23 cellular contexts compared by ENCODE assay signal in genomic region chr9:699396-699795, GRCh38.
A peak's percentile ranks its signal among the peaks of the same experiment; 100 is the strongest.
DNase-seq lines count a peak whose midpoint lies in the region; ATAC-seq and TF ChIP-seq lines count a peak whose summit lies in the region.
"Had no signal": no experiment of that assay in that cellular context is flagged by ENCODE, and none has a peak within 500 bp of the region (broad histone marks: within the 10 kb centered on the region; RNA-seq: fewer than 3 reads in every experiment).

No MANE protein-coding gene starts in this region.

- peaks cover 37 to 66% of the 10 kb centered on the region in 2 donors for H3K4me1 ChIP-seq in thyroid gland

- no peaks in the 10 kb centered on the region for H3K36me3 ChIP-seq in SK-N-MC (ENCODE audit: insufficient read depth, low read length)
- H3K36me3 ChIP-seq in thyroid gland = no peaks in the 10 kb centered on the region
- H3K36me3 ChIP-seq: gastrocnemius medialis had no signal

- TF ChIP-seq POLR2A in thyroid gland (IDR thresholded peaks at IDR 0.05) = no peak

- H3K27me3 ChIP-seq in dorsolateral prefrontal cortex (no peaks in the 10 kb centered on the region), thyroid gland (no peaks in the 10 kb centered on the region)
- H3K27me3 ChIP-seq: gastrocnemius medialis had no signal

- H3K27ac ChIP-seq in SK-N-MC = peak overlapping the region; percentile 97
- H3K27ac ChIP-seq in dorsolateral prefrontal cortex = peak overlapping the region in 56 of 59 donors; percentile 13 to 99 (median 94)
- peak overlapping the region in 2 of 3 donors; percentile 41 to 99 for H3K27ac ChIP-seq in thyroid gland
- H3K27ac ChIP-seq: C4-2B had no signal

- TF ChIP-seq CTCF in dorsolateral prefrontal cortex (IDR thresholded peaks at IDR 0.05 in 54 of 56, conservative IDR thresholded peaks at IDR 0.05 in 2 of 56; ENCODE audit: low read depth in 1 of 56, partially characterized antibody in 56 of 56) (no peak), nephron (IDR thresholded peaks at IDR 0.05; ENCODE audit: unreplicated experiment in 3 of 3) (no peak), thyroid gland (IDR thresholded peaks at IDR 0.05) (no peak)

- H3K9me3 ChIP-seq in SK-N-MC (ENCODE audit: low read depth, low read length) = no peaks in the 10 kb centered on the region
- no peaks in the 10 kb centered on the region for H3K9me3 ChIP-seq in thyroid gland
- H3K9me3 ChIP-seq: gastrocnemius medialis had no signal

- DNase-seq in SK-N-MC (ENCODE audit: low read depth, low spot score) (no peak), dorsolateral prefrontal cortex (no peak), thyroid gland (no peak), AG08396 (ENCODE audit: low spot score) (no peak), NCI-H187 treated with DMSO at 0.1 percent for 48 hours (lab: John Stamatoyannopoulos, UW) (no peak)
- DNase-seq in effector CD4-positive, alpha-beta T cell = no peak
- DNase-seq: activated CD4-positive, alpha-beta T cell treated with anti-CD3 and anti-CD28 coated beads, Interleukin-2, amount 50 U/mL, for 1 hour; activated CD8-positive, alpha-beta memory T cell treated with anti-CD3 and anti-CD28 coated beads, Interleukin-2, amount 10 ng/mL, durations not matched to agents 7 days and 5 days; activated naive CD4-positive, alpha-beta T cell treated with anti-CD3 and anti-CD28 coated beads for 36 hours; activated T-cell treated with anti-CD3 and anti-CD28 coated beads, Interleukin-2, amount 50 U/mL, for 72 hours; cerebellar nuclear complex; EL; gastrocnemius medialis; hypothalamus; NCI-H1092; NCI-H187; NCI-H526 had no signal

- no peak for ATAC-seq in GM21423 (IDR thresholded peaks at IDR 0.05; ENCODE audit: unreplicated experiment)
- ATAC-seq: activated CD8-positive, alpha-beta memory T cell treated with anti-CD3 and anti-CD28 coated beads, Interleukin-2, amount 10 ng/mL, durations not matched to agents 7 days and 5 days; activated T-cell treated with anti-CD3 and anti-CD28 coated beads, Interleukin-2, amount 50 U/mL, for 72 hours; gastrocnemius medialis; HepG2 had no signal

- no peaks in the 10 kb centered on the region for H3K9me3 Mint-ChIP-seq in nephron
- H3K9me3 Mint-ChIP-seq: activated naive CD4-positive, alpha-beta T cell treated with anti-CD3 and anti-CD28 coated beads for 36 hours; activated T-cell treated with anti-CD3 and anti-CD28 coated beads, Interleukin-2, amount 50 U/mL, for 72 hours; T-helper 2 cell treated with Interferon-gamma antibody and Interleukin-4, amounts not matched to agents 5 μg/mL and 100 μg/mL, for 36 hours had no signal

- peaks cover 50% of the 10 kb centered on the region for H3K4me1 Mint-ChIP-seq in nephron

- H3K27ac Mint-ChIP-seq in nephron = peak overlapping the region in 2 of 3 experiments; percentile 19 to 53
- H3K27ac Mint-ChIP-seq: activated CD8-positive, alpha-beta memory T cell treated with anti-CD3 and anti-CD28 coated beads, Interleukin-2, amount 10 ng/mL, durations not matched to agents 7 days and 5 days; activated naive CD4-positive, alpha-beta T cell treated with anti-CD3 and anti-CD28 coated beads for 36 hours; activated T-cell treated with anti-CD3 and anti-CD28 coated beads, Interleukin-2, amount 50 U/mL, for 72 hours; T-helper 2 cell treated with Interferon-gamma antibody and Interleukin-4, amounts not matched to agents 5 μg/mL and 100 μg/mL, for 36 hours had no signal

- intact Hi-C loops in dorsolateral prefrontal cortex (cut with DNase I) (loop anchor here (5.0 to 10.0 kb wide), 3 partner anchors 38 to 75 kb away; no protein-coding TSS in a partner anchor), thyroid gland (cut with DNase I) (loop anchor here (10.0 kb wide), 1 partner anchor 55 kb away; no protein-coding TSS in a partner anchor)

- no peak overlapping the region for H3K9ac ChIP-seq in SK-N-MC (ENCODE audit: insufficient read length)

- H3K27me3 Mint-ChIP-seq in nephron (ENCODE audit: low read depth) = no peaks in the 10 kb centered on the region
- H3K27me3 Mint-ChIP-seq: activated CD8-positive, alpha-beta memory T cell treated with anti-CD3 and anti-CD28 coated beads, Interleukin-2, amount 10 ng/mL, durations not matched to agents 7 days and 5 days; progenitor cell of endocrine pancreas had no signal

- H3K4me3 Mint-ChIP-seq in nephron = no peak overlapping the region
- H3K4me3 Mint-ChIP-seq: activated CD8-positive, alpha-beta memory T cell treated with anti-CD3 and anti-CD28 coated beads, Interleukin-2, amount 10 ng/mL, durations not matched to agents 7 days and 5 days; activated naive CD4-positive, alpha-beta T cell treated with anti-CD3 and anti-CD28 coated beads for 36 hours; activated T-cell treated with anti-CD3 and anti-CD28 coated beads, Interleukin-2, amount 50 U/mL, for 72 hours; T-helper 2 cell treated with Interferon-gamma antibody and Interleukin-4, amounts not matched to agents 5 μg/mL and 100 μg/mL, for 36 hours had no signal

- H3K36me3 Mint-ChIP-seq in nephron (ENCODE audit: low read depth) = no peaks in the 10 kb centered on the region
- H3K36me3 Mint-ChIP-seq: activated CD8-positive, alpha-beta memory T cell treated with anti-CD3 and anti-CD28 coated beads, Interleukin-2, amount 10 ng/mL, durations not matched to agents 7 days and 5 days had no signal

- no peak overlapping the region for H3K4me3 ChIP-seq in SK-N-MC
- H3K4me3 ChIP-seq in dorsolateral prefrontal cortex = peak overlapping the region in 1 of 59 donors; percentile 5
- no peak overlapping the region for H3K4me3 ChIP-seq in thyroid gland (replicated peaks in 1 of 3)
- H3K4me3 ChIP-seq: gastrocnemius medialis had no signal

- 73 to 77% methylated on average over 1 of the region's 1 CpG for WGBS in thyroid gland, 2 donors
